Comparison of ENCODE assay signal across 9 cellular contexts in the genomic region with DNA sequence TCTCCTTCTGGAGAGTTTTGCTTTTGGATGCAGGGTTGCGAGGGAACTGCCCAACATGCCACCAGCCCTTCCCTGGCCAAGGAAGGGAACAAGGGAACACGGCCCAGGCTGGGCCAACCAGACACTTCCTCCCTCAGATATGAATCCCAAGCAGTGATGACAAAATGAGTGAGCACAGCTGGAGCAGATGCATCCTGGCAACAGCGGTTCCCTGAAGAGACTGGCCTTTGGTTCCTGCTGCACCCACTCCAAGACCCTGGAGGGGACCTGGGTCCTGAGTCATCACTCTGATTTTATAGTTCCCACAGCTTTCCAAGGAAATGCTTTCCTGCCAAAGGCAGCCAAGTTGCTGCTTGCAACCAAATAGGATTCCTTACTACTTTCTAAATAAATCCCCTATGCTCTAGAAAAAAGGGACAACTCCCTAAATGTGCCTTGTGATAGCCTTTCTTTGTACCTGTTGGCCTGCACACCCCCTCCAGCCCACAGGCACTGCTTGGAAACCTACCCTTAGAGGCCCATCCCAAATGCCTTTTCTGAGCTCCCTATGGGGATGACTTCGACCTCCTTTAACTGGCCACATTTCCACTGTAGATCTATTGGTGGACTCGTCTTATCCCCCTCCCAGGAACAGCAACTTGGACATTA. TPM values are rescaled to one million over a fixed set of nuclear protein-coding genes. Genes with fewer than 3 reads are reported as not detected.
DNase-seq lines count a peak whose midpoint lies in the region; ATAC-seq and TF ChIP-seq lines count a peak whose summit lies in the region.
"Had no signal": no experiment of that assay in that cellular context is flagged by ENCODE, and none has a peak within 500 bp of the region (broad histone marks: within the 10 kb centered on the region; RNA-seq: fewer than 3 reads in every experiment).

No MANE protein-coding gene starts in this region.

- H3K36me3 ChIP-seq in left lung (no peaks in the 10 kb centered on the region), upper lobe of right lung (no peaks in the 10 kb centered on the region)

- peaks cover 78% of the 10 kb centered on the region for H3K4me1 Mint-ChIP-seq in activated naive CD8-positive, alpha-beta T cell (ENCODE audit: low read depth)
- peaks cover 74% of the 10 kb centered on the region for H3K4me1 Mint-ChIP-seq in activated naive CD8-positive, alpha-beta T cell treated with anti-CD3 and anti-CD28 coated beads, Interleukin-2, amount 50 U/mL, for 24 hours

- H3K9me3 Mint-ChIP-seq in activated naive CD8-positive, alpha-beta T cell (ENCODE audit: low read depth): no peaks in the 10 kb centered on the region
- H3K9me3 Mint-ChIP-seq in activated naive CD8-positive, alpha-beta T cell treated with anti-CD3 and anti-CD28 coated beads, Interleukin-2, amount 50 U/mL, for 24 hours: no peaks in the 10 kb centered on the region

- H3K4me1 ChIP-seq in left lung (peaks cover 60 to 96% of the 10 kb centered on the region in 2 donors), upper lobe of right lung (peaks cover 83% of the 10 kb centered on the region)

- no peaks in the 10 kb centered on the region for H3K9me3 ChIP-seq in left lung
- no peaks in the 10 kb centered on the region for H3K9me3 ChIP-seq in upper lobe of right lung

- H3K4me3 Mint-ChIP-seq in activated naive CD8-positive, alpha-beta T cell: no peak overlapping the region
- H3K4me3 Mint-ChIP-seq in activated naive CD8-positive, alpha-beta T cell treated with anti-CD3 and anti-CD28 coated beads, Interleukin-2, amount 50 U/mL, for 24 hours: no peak overlapping the region

- no peaks in the 10 kb centered on the region for H3K27me3 ChIP-seq in left lung
- H3K27me3 ChIP-seq in upper lobe of right lung: no peaks in the 10 kb centered on the region

- H3K27me3 Mint-ChIP-seq in activated naive CD8-positive, alpha-beta T cell: no peaks in the 10 kb centered on the region
- no peaks in the 10 kb centered on the region for H3K27me3 Mint-ChIP-seq in activated naive CD8-positive, alpha-beta T cell treated with anti-CD3 and anti-CD28 coated beads, Interleukin-2, amount 50 U/mL, for 24 hours

- in situ Hi-C loops in astrocyte of the spinal cord (cut with HindIII; ENCODE audit: low sequenced_read_pairs): no loop called here

- no peak for TF ChIP-seq CTCF in astrocyte of the spinal cord (IDR thresholded peaks at IDR 0.05; ENCODE audit: low read depth, low read length)
- TF ChIP-seq CTCF in left lung (IDR thresholded peaks at IDR 0.05): no peak
- TF ChIP-seq CTCF in upper lobe of right lung (IDR thresholded peaks at IDR 0.05): no peak

- intact Hi-C loops in left lung (cut with DNase I): no loop called here
- intact Hi-C loops in upper lobe of right lung (cut with DNase I): loop anchor here (10.0 kb wide), 1 partner anchor 49 kb away; no protein-coding TSS in a partner anchor

- peak overlapping the region; percentile 68 for H3K27ac Mint-ChIP-seq in activated naive CD8-positive, alpha-beta T cell
- no peak overlapping the region for H3K27ac Mint-ChIP-seq in activated naive CD8-positive, alpha-beta T cell treated with anti-CD3 and anti-CD28 coated beads, Interleukin-2, amount 50 U/mL, for 24 hours

- DNase-seq in activated naive CD8-positive, alpha-beta T cell treated with anti-CD3 and anti-CD28 coated beads, Interleukin-2, amount 50 U/mL, for 24 hours: no peak
- DNase-seq in astrocyte of the spinal cord (ENCODE audit: low read depth, low spot score) (peak; percentile 72), left lung (no peak), upper lobe of right lung (no peak), inferior parietal cortex (ENCODE audit: extremely low spot score) (no peak), RPMI8226 (no peak)
- DNase-seq: NCI-H2081 had no signal

- ATAC-seq in activated naive CD8-positive, alpha-beta T cell treated with anti-CD3 and anti-CD28 coated beads, Interleukin-2, amount 50 U/mL, for 24 hours: no peak
- ATAC-seq in left lung: peak; percentile 4
- ATAC-seq in upper lobe of right lung: peak; percentile 27
- ATAC-seq in GM19023 (IDR thresholded peaks at IDR 0.05; ENCODE audit: unreplicated experiment): no peak

- H3K27ac ChIP-seq in left lung (peak overlapping the region; percentile 67 to 95), upper lobe of right lung (peak overlapping the region; percentile 67)

- peaks cover 2% of the 10 kb centered on the region for H3K36me3 Mint-ChIP-seq in activated naive CD8-positive, alpha-beta T cell
- H3K36me3 Mint-ChIP-seq in activated naive CD8-positive, alpha-beta T cell treated with anti-CD3 and anti-CD28 coated beads, Interleukin-2, amount 50 U/mL, for 24 hours (ENCODE audit: low read depth): peaks cover 5% of the 10 kb centered on the region

- H3K4me3 ChIP-seq in astrocyte of the spinal cord (ENCODE audit: low read depth, low read length): no peak overlapping the region
- no peak overlapping the region for H3K4me3 ChIP-seq in left lung
- H3K4me3 ChIP-seq in upper lobe of right lung: no peak overlapping the region

RNA-seq across cellular contexts. Expression of a gene that starts 5.3 kb away (rescaled TPM):
- 10 to 100 TPM; 28.7 to 35.1 TPM for total RNA-seq in left lung
- total RNA-seq in upper lobe of right lung: 30.9 TPM

RNA-seq across cellular contexts. Expression of a gene that starts 20.8 kb away (rescaled TPM):
- 10 to 100 TPM; 20.4 to 20.7 TPM for total RNA-seq in left lung
- total RNA-seq in upper lobe of right lung: 26.0 TPM

Comparison
In these comparisons a context has a peak if more than half of its experiments do, and no peak if none do; other contexts are left out.
1. ATAC-seq: peak in left lung (single experiment) and upper lobe of right lung (single experiment); none in activated naive CD8-positive, alpha-beta T cell treated with anti-CD3 and anti-CD28 coated beads, Interleukin-2, amount 50 U/mL, for 24 hours (single experiment) and GM19023 (single experiment).